Comparison of ENCODE assay signal across 8 cellular contexts in the genomic region with DNA sequence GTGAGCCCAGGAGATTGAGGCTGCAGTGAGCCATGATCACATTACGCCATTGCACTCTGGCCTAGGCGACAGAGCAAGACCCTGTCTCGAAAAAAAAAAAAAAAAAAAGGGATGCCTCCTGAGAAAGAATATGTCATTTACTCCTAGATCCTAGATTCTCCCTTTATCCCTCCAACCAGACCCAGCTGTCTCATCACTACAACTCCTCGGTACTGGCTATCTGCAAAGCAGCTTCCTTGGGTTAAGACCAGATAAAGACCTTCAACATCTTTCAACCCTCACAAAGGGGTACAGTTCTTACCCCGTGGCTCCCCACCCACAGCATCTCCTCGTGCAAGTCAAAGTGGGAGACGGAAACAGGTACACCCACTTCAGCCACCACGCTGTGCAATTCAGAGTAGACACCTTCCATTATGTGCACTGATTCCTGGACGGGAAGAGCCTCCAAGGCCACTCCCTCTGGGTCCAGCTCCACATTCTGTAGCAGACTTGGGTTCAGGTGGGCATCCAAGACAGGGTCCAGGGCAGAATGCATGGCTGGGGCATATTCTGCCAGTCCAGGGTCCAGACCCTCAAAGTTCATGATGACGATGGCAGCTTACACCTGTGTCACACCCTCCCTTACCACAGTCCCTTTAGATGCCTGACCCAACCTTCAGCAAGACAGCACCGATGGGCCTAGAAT. TPM values are rescaled to one million over a fixed set of nuclear protein-coding genes. Genes with fewer than 3 reads are reported as not detected.
DNase-seq lines count a peak whose midpoint lies in the region; ATAC-seq, FAIRE-seq and TF ChIP-seq lines count a peak whose summit lies in the region.

No MANE protein-coding gene starts in this region.

- no peaks in the 10 kb centered on the region for H3K9me3 ChIP-seq in SU-DHL-6 (ENCODE audit: insufficient read depth, low read length)
- H3K9me3 ChIP-seq in sigmoid colon = no peaks in the 10 kb centered on the region

- TF ChIP-seq CTCF in GM12864 (IDR thresholded peaks at IDR 0.05; ENCODE audit: low read depth, low read length, missing control alignments) (no peak), SU-DHL-6 (IDR thresholded peaks at IDR 0.05; ENCODE audit: insufficient read depth, low read length, poor library complexity, severe bottlenecking) (no peak), fibroblast of mammary gland (conservative IDR thresholded peaks at IDR 0.05; ENCODE audit: control insufficient read depth, insufficient read depth, low read depth, low read length) (no peak), sigmoid colon (IDR thresholded peaks at IDR 0.05) (no peak)

- H3K4me3 ChIP-seq in GM12864 (ENCODE audit: low read depth, low read length) = peak overlapping the region; percentile 77
- H3K4me3 ChIP-seq in SU-DHL-6 (ENCODE audit: insufficient read depth, low read length, poor library complexity, severe bottlenecking) = peak overlapping the region; percentile 71
- H3K4me3 ChIP-seq in fibroblast of mammary gland (ENCODE audit: control insufficient read depth, low read depth, low read length) = peak overlapping the region; percentile 80
- H3K4me3 ChIP-seq in sigmoid colon = peak overlapping the region; percentile 38 to 71 (median 62)

- peaks cover 0 to 22% (median 12%) of the 10 kb centered on the region in 4 donors for H3K4me1 ChIP-seq in sigmoid colon

- H3K9me2 ChIP-seq in SU-DHL-6 (replicated peaks; ENCODE audit: insufficient read depth, low read length) = no peaks in the 10 kb centered on the region

- intact Hi-C loops in sigmoid colon (cut with DNase I) = loop anchor here (2.0 to 5.0 kb wide), 2 partner anchors 16 to 135 kb away; a partner anchor contains a TSS

- no peak for DNase-seq in GM12864 (ENCODE audit: low read depth)
- DNase-seq in fibroblast of mammary gland (ENCODE audit: low read depth) = no peak
- DNase-seq in sigmoid colon = no peak
- DNase-seq in stimulated activated CD4-positive, alpha-beta T cell treated with anti-CD3 and anti-CD28 coated beads, Interleukin-1b, Interleukin-23, amount 100 ng/mL, for 48 hours = no peak
- no peak for DNase-seq in H54 (ENCODE audit: insufficient read length, low spot score)
- DNase-seq in middle frontal gyrus (ENCODE audit: extremely low spot score, low spot score) = no peak

- H3K27ac ChIP-seq in SU-DHL-6 (ENCODE audit: low read depth, low read length) = peak overlapping the region; percentile 86
- H3K27ac ChIP-seq in sigmoid colon = peak overlapping the region; percentile 88 to 96 (median 94)

- peak overlapping the region; percentile 92 for H3K4me2 ChIP-seq in SU-DHL-6 (ENCODE audit: low read depth, low read length, poor library complexity, severe bottlenecking)

- TF ChIP-seq POLR2A in sigmoid colon (IDR thresholded peaks at IDR 0.05) (no peak), H54 (IDR thresholded peaks at IDR 0.05; ENCODE audit: low read depth, low read length) (no peak)

- 90 to 92% methylated on average over 11 of the region's 11 CpGs for WGBS in sigmoid colon, 2 donors

- peaks cover 11% of the 10 kb centered on the region for H3K79me2 ChIP-seq in SU-DHL-6 (ENCODE audit: insufficient read depth, low read length)

- no peaks in the 10 kb centered on the region for H4K20me1 ChIP-seq in SU-DHL-6 (ENCODE audit: low read depth, low read length)

- H3K36me3 ChIP-seq in SU-DHL-6 (ENCODE audit: low read length) (no peaks in the 10 kb centered on the region), sigmoid colon (peaks cover 3 to 14% (median 7%) of the 10 kb centered on the region in 4 donors)

- TF ChIP-seq EP300 in sigmoid colon (IDR thresholded peaks at IDR 0.05) = no peak

- H3F3A ChIP-seq in SU-DHL-6 (ENCODE audit: insufficient read depth) = peaks cover 22% of the 10 kb centered on the region

- ATAC-seq in HG02588 (IDR thresholded peaks at IDR 0.05; ENCODE audit: unreplicated experiment) = no peak

- no peak overlapping the region for H2AFZ ChIP-seq in SU-DHL-6 (ENCODE audit: low read depth, low read length, severe bottlenecking)

- FAIRE-seq in H54 (lab: Jason Lieb, UNC) = no peak

- peak overlapping the region; percentile 76 for H3K9ac ChIP-seq in SU-DHL-6 (ENCODE audit: low read length)

- H3K27me3 ChIP-seq in SU-DHL-6 (ENCODE audit: low read length) (no peaks in the 10 kb centered on the region), sigmoid colon (no peaks in the 10 kb centered on the region)

RNA-seq across cellular contexts. Expression of a gene that starts 1.1 kb away (rescaled TPM):
- 10 to 100 TPM; 26.4 to 67.0 (median 36.8) TPM for total RNA-seq in sigmoid colon
- 10 to 100 TPM in 1 of 3 donors, 1 to 10 TPM in 2; 5.4 to 30.0 (median 5.5) TPM for polyA plus RNA-seq in sigmoid colon

RNA-seq across cellular contexts. Expression of a gene that starts 6.0 kb away (rescaled TPM):
- total RNA-seq in sigmoid colon = not detected
- 1 to 10 TPM in 1 of 3 donors, not detected in 2; 3.6 TPM for polyA plus RNA-seq in sigmoid colon

RNA-seq across cellular contexts. Expression of a gene that starts 16.9 kb away (rescaled TPM):
- total RNA-seq in sigmoid colon = 10 to 100 TPM; 48.7 to 77.1 (median 67.9) TPM
- 100 to 1,000 TPM in 1 of 3 donors, 10 to 100 TPM in 2; 28.2 to 103 (median 39.6) TPM for polyA plus RNA-seq in sigmoid colon

RNA-seq across cellular contexts. Expression of a gene that starts 27.3 kb away (rescaled TPM):
- 100 to 1,000 TPM in 2 of 4 donors, 10 to 100 TPM in 2; 73.6 to 160 (median 94.6) TPM for total RNA-seq in sigmoid colon
- polyA plus RNA-seq in sigmoid colon = 10 to 100 TPM; 15.0 to 71.7 (median 18.6) TPM

RNA-seq across cellular contexts. Expression of a gene that starts 30.0 kb away (rescaled TPM):
- total RNA-seq in sigmoid colon = not detected
- polyA plus RNA-seq in sigmoid colon = not detected
